ENCODE assay signal across 17 cellular contexts in genomic region chr15:80875568-80875967, GRCh38.
DNase-seq lines count a peak whose midpoint lies in the region; ATAC-seq and TF ChIP-seq lines count a peak whose summit lies in the region.
"Had no signal": no experiment of that assay in that cellular context is flagged by ENCODE, and none has a peak within 500 bp of the region (broad histone marks: within the 10 kb centered on the region; RNA-seq: fewer than 3 reads in every experiment).

No MANE protein-coding gene starts in this region.

- no peaks in the 10 kb centered on the region for H3K36me3 ChIP-seq in ovary

- no peaks in the 10 kb centered on the region for H3K27me3 ChIP-seq in ovary
- H3K27me3 ChIP-seq: body of pancreas had no signal

- H3K9me3 ChIP-seq in ovary = no peaks in the 10 kb centered on the region
- H3K9me3 ChIP-seq: body of pancreas had no signal

- H3K27ac ChIP-seq in ovary = peak overlapping the region in 1 of 2 donors; percentile 45
- H3K27ac ChIP-seq: body of pancreas, parathyroid adenoma had no signal

- no peak for TF ChIP-seq EP300 in ovary (IDR thresholded peaks at IDR 0.05)

- peak; percentile 83 for ATAC-seq in Right ventricle myocardium inferior
- peak; percentile 84 for ATAC-seq in left ventricle myocardium superior
- no peak for ATAC-seq in HG02884 (IDR thresholded peaks at IDR 0.05; ENCODE audit: unreplicated experiment)
- ATAC-seq in GM21381 (IDR thresholded peaks at IDR 0.05; ENCODE audit: unreplicated experiment) = no peak
- ATAC-seq: body of pancreas; stimulated activated effector memory CD8-positive, alpha-beta T cell treated with anti-CD3 and anti-CD28 coated beads, Interleukin-12 subunit alpha, Interleukin-12 subunit beta, amount 100 ng/mL, for 72 hours had no signal

- CTCF ChIA-PET in GM10248 (lab: Yijun Ruan, JAX) = interaction anchor here (1.2 kb wide), 1 partner anchor 12 kb away, joined by 3 read pairs; no protein-coding TSS in a partner anchor

- POLR2A ChIA-PET in GM10248 (lab: Yijun Ruan, JAX) = no interaction called here

- DNase-seq in Right ventricle myocardium inferior (ENCODE audit: missing footprints) (no peak), cardiac septum (ENCODE audit: low spot score) (no peak), left ventricle myocardium superior (peak; percentile 43), ovary (peak in 4 of 5 donors; percentile 58 to 78 (median 73)), GM10248 (ENCODE audit: extremely low spot score) (no peak), NK-92 (lab: John Stamatoyannopoulos, UW; ENCODE audit: unreplicated experiment) (no peak)
- DNase-seq: activated CD4-positive, alpha-beta T cell treated with anti-CD3 and anti-CD28 coated beads for 48 hours; activated naive CD4-positive, alpha-beta T cell; DMS79; HFFc6; NCI-H146; SW 1271 had no signal

- no peak for TF ChIP-seq POLR2A in ovary (IDR thresholded peaks at IDR 0.05)

- TF ChIP-seq CTCF in ovary (IDR thresholded peaks at IDR 0.05) = no peak
- no peak for TF ChIP-seq CTCF in GM10248 (IDR thresholded peaks at IDR 0.05; ENCODE audit: control extremely low read depth, extremely low read depth, low read depth, missing control alignments)

- WGBS in ovary, 3 donors = 11 to 15% (median 14%) methylated on average over 4 of the region's 4 CpGs

- intact Hi-C loops in Right ventricle myocardium inferior (cut with DNase I) = no loop called here
- intact Hi-C loops in cardiac septum (cut with DNase I) = no loop called here
- intact Hi-C loops in left ventricle myocardium superior (cut with micrococcal nuclease) = no loop called here
- intact Hi-C loops in ovary (cut with DNase I) = no loop called here

- H3K4me3 ChIP-seq in ovary = no peak overlapping the region
- H3K4me3 ChIP-seq: body of pancreas had no signal

- peaks cover 1% of the 10 kb centered on the region for H3K4me1 ChIP-seq in ovary (ENCODE audit: insufficient read depth)
- H3K4me1 ChIP-seq: body of pancreas had no signal

Comparison
In these comparisons a context has a peak if more than half of its experiments do, and no peak if none do; other contexts are left out.
1. DNase-seq: peak in left ventricle myocardium superior (single experiment) and ovary (4 of 5); none in Right ventricle myocardium inferior (single experiment), cardiac septum (single experiment), GM10248 (single experiment) and NK-92 (single experiment).
2. ATAC-seq: peak in Right ventricle myocardium inferior (single experiment) and left ventricle myocardium superior (single experiment); none in HG02884 (single experiment) and GM21381 (single experiment).